19 cellular contexts compared by ENCODE assay signal in genomic region chr5:156716981-156717380, GRCh38.
"Had no signal": no experiment of that assay in that cellular context is flagged by ENCODE, and none has a peak within 500 bp of the region (broad histone marks: within the 10 kb centered on the region; RNA-seq: fewer than 3 reads in every experiment).

No MANE protein-coding gene starts in this region.

- H3K4me2 ChIP-seq: SK-N-SH had no signal

- H3K27ac Mint-ChIP-seq: T-cell had no signal

- H3K9me3 Mint-ChIP-seq: T-cell had no signal

- H3K36me3 Mint-ChIP-seq: T-cell had no signal

- H3K9ac ChIP-seq: SK-N-SH had no signal

- H3K4me1 Mint-ChIP-seq: T-cell had no signal

- H3K4me3 Mint-ChIP-seq: T-cell had no signal

- ATAC-seq: T-cell had no signal

- H3K9me3 ChIP-seq: SK-N-SH had no signal

- FAIRE-seq: RCC 7860 had no signal

- DNase-seq: KBM-7, MV-4-11, NCI-H1048, NCI-H1105, NCI-H1417, NCI-H1436 treated with DMSO at 0.1 percent for 48 hours, NCI-H187 treated with DMSO at 0.1 percent for 48 hours, NCI-H2029 treated with DMSO at 0.1 percent for 48 hours, NCI-H345, NCI-H446 treated with DMSO at 0.1 percent for 48 hours, NCI-H510A treated with DMSO at 0.1 percent for 48 hours, NCI-H526 treated with DMSO at 0.1 percent for 48 hours, NCI-H774, Right ventricle myocardium superior, RPMI8226, SK-N-SH, SW 1271, T-cell had no signal
